Comparison of ENCODE assay signal across 22 cellular contexts in the genomic region with DNA sequence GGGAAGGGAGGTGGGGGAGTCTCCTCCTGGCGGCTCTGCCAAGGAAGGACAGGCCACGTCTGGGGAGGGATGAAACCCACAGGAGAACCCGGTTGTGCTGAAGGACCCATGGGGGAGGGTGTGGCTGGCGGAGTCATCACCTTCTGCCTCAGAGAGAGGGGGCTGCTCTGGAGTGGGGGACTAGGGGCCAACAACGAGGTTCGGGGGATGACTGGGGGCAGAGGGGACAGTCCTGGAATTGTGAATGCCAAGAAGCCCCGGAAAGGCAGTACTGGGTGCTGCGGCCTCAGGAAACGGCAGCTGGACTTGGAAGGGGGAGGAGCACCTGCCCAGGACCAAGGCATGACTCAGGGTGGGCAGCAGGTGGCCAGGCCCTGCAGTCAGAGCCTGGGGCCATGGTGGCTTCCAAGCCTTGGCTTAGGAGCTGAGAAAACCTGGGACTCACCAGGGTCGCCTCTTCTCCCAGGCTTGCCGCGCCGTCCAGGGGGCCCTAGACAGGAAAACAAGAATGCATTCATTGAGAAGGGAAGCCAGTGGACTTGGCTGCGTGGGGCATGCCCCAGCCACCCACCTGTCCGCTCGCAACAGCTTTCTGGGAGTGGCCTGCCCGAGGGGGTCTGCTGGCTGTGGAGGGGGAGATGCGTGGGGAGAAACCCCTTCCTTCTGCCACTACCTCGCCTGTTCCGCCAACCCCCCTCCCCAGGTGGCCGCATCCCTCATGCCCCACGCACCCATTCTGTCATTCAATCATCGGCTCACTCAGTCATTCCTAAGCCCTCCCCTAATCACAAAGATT.
A peak's percentile ranks its signal among the peaks of the same experiment; 100 is the strongest.
DNase-seq lines count a peak whose midpoint lies in the region; ATAC-seq, FAIRE-seq and TF ChIP-seq lines count a peak whose summit lies in the region.
"Had no signal": no experiment of that assay in that cellular context is flagged by ENCODE, and none has a peak within 500 bp of the region (broad histone marks: within the 10 kb centered on the region; RNA-seq: fewer than 3 reads in every experiment).

No MANE protein-coding gene starts in this region.

- H3K4me2 ChIP-seq in osteoblast (ENCODE audit: insufficient read depth, low read length), result no peak overlapping the region

- no peak overlapping the region for H3K4me3 ChIP-seq in right cardiac atrium (ENCODE audit: low read length)
- H3K4me3 ChIP-seq in left ventricle myocardium inferior, result no peak overlapping the region
- H3K4me3 ChIP-seq in kidney (ENCODE audit: low read length in 2 of 2), result no peak overlapping the region
- no peak overlapping the region for H3K4me3 ChIP-seq in osteoblast (ENCODE audit: insufficient read depth, low read length)
- H3K4me3 ChIP-seq: HAP-1, Peyer's patch had no signal

- no peak for TF ChIP-seq POLR2A in GM12892 (IDR thresholded peaks at IDR 0.05; ENCODE audit: low read depth, low read length)

- peaks cover 2% of the 10 kb centered on the region for H3K27me3 Mint-ChIP-seq in HFFc6 (ENCODE audit: insufficient read depth)
- H3K27me3 Mint-ChIP-seq: stimulated activated naive CD8-positive, alpha-beta T cell treated with anti-CD3 and anti-CD28 coated beads, Interleukin-15, Interleukin-2, amounts not matched to agents 100 ng/mL and 50 ng/mL, for 24 hours had no signal

- peaks cover 51% of the 10 kb centered on the region for H3K9me3 Mint-ChIP-seq in HFFc6
- H3K9me3 Mint-ChIP-seq: immature natural killer cell; stimulated activated naive CD8-positive, alpha-beta T cell treated with anti-CD3 and anti-CD28 coated beads, Interleukin-15, Interleukin-2, amounts not matched to agents 100 ng/mL and 50 ng/mL, for 24 hours had no signal

- TF ChIP-seq CTCF in left ventricle myocardium inferior (IDR thresholded peaks at IDR 0.05; ENCODE audit: borderline replicate concordance) (no peak), kidney (IDR thresholded peaks at IDR 0.05; ENCODE audit: borderline replicate concordance, extremely low read depth, insufficient read depth) (no peak), osteoblast (IDR thresholded peaks at IDR 0.05; ENCODE audit: extremely low read depth, low read depth, low read length) (no peak), HFFc6 (IDR thresholded peaks at IDR 0.05) (no peak)

- FAIRE-seq in kidney (lab: Jason Lieb, UNC) (no peak), GM12892 (lab: Jason Lieb, UNC) (no peak)
- FAIRE-seq: endometrium had no signal

- DNase-seq in right cardiac atrium (peak in 2 of 3 donors; percentile 6 to 29), left ventricle myocardium inferior (no peak), kidney (peak; percentile 66), osteoblast (ENCODE audit: insufficient read length, low spot score, missing footprints) (peak; percentile 50), HFFc6 (no peak), GM12892 (ENCODE audit: insufficient read length) (no peak)
- DNase-seq: activated CD4-positive, alpha-beta T cell treated with anti-CD3 and anti-CD28 coated beads for 1 hour; activated CD8-positive, alpha-beta T cell treated with anti-CD3 and anti-CD28 coated beads, Interleukin-2, amount 10 ng/mL, durations not matched to agents 7 days and 5 days; BE2C; central memory CD4-positive, alpha-beta T cell; dermis blood vessel endothelial cell; hypothalamus; immature natural killer cell; midbrain; NCI-H1092; NCI-H187 treated with DMSO at 0.1 percent for 48 hours had no signal

- no peak overlapping the region for H3K27ac ChIP-seq in right cardiac atrium (ENCODE audit: low read length)
- no peak overlapping the region for H3K27ac ChIP-seq in left ventricle myocardium inferior (replicated peaks)
- no peak overlapping the region for H3K27ac ChIP-seq in kidney (ENCODE audit: low read depth in 2 of 2, low read length in 2 of 2)
- H3K27ac ChIP-seq in osteoblast (ENCODE audit: low read depth, low read length), result no peak overlapping the region
- H3K27ac ChIP-seq: Peyer's patch had no signal

- intact Hi-C loops in right cardiac atrium (cut with DNase I), result no loop called here
- intact Hi-C loops in left ventricle myocardium inferior (cut with micrococcal nuclease), result no loop called here
- intact Hi-C loops in kidney (cut with DNase I), result no loop called here

- no peaks in the 10 kb centered on the region for H4K20me1 ChIP-seq in osteoblast (ENCODE audit: insufficient read depth, low read length)

- H3K4me1 Mint-ChIP-seq in HFFc6 (ENCODE audit: low read depth), result no peaks in the 10 kb centered on the region
- H3K4me1 Mint-ChIP-seq: immature natural killer cell had no signal

- ATAC-seq in right cardiac atrium (no peak), HG02798 (IDR thresholded peaks at IDR 0.05; ENCODE audit: poor library complexity, unreplicated experiment) (no peak)
- ATAC-seq: activated CD8-positive, alpha-beta T cell treated with anti-CD3 and anti-CD28 coated beads, Interleukin-2, amount 10 ng/mL, durations not matched to agents 7 days and 5 days; left lobe of liver had no signal

- 76% methylated on average over 23 of the region's 23 CpGs for whole genome bisulfite sequencing in right cardiac atrium

- H3K36me3 Mint-ChIP-seq in HFFc6 (ENCODE audit: low read depth), result 0 out of 2 replicates have a peak, but pooled peaks cover 4% of the 10 kb centered on the region
- H3K36me3 Mint-ChIP-seq: immature natural killer cell had no signal

- H3K4me3 Mint-ChIP-seq in HFFc6, result no peak overlapping the region
- H3K4me3 Mint-ChIP-seq: activated CD8-positive, alpha-beta T cell treated with anti-CD3 and anti-CD28 coated beads, Interleukin-2, amount 10 ng/mL, durations not matched to agents 7 days and 5 days; immature natural killer cell; stimulated activated naive CD8-positive, alpha-beta T cell treated with anti-CD3 and anti-CD28 coated beads, Interleukin-15, Interleukin-2, amounts not matched to agents 100 ng/mL and 50 ng/mL, for 24 hours had no signal

- no peaks in the 10 kb centered on the region for H3K79me2 ChIP-seq in osteoblast (ENCODE audit: insufficient read depth, low read length)

- H3K4me1 ChIP-seq in right cardiac atrium (ENCODE audit: control insufficient read depth, insufficient read depth, low read length) (no peaks in the 10 kb centered on the region), left ventricle myocardium inferior (no peaks in the 10 kb centered on the region), kidney (ENCODE audit: control insufficient read depth in 1 of 2, insufficient read depth in 1 of 2, low read depth in 1 of 2, low read length in 2 of 2) (no peaks in the 10 kb centered on the region), osteoblast (ENCODE audit: insufficient read depth, low read length) (no peaks in the 10 kb centered on the region)
- H3K4me1 ChIP-seq: BE2C, HAP-1, Peyer's patch had no signal

- no peaks in the 10 kb centered on the region for H3K36me3 ChIP-seq in left ventricle myocardium inferior
- no peaks in the 10 kb centered on the region for H3K36me3 ChIP-seq in kidney (ENCODE audit: control insufficient read depth in 1 of 2, insufficient read depth in 2 of 2, low read length in 2 of 2)
- H3K36me3 ChIP-seq in osteoblast (ENCODE audit: insufficient read depth, low read length), result no peaks in the 10 kb centered on the region
- H3K36me3 ChIP-seq: BE2C, HAP-1, Peyer's patch had no signal

- no peak overlapping the region for H3K9ac ChIP-seq in kidney (ENCODE audit: low read length in 2 of 2)

- H2AFZ ChIP-seq in osteoblast (ENCODE audit: low read length), result no peak overlapping the region

- H3K27me3 ChIP-seq in right cardiac atrium (ENCODE audit: control insufficient read depth, insufficient read depth) (no peaks in the 10 kb centered on the region), left ventricle myocardium inferior (ENCODE audit: low read depth) (peaks cover 7% of the 10 kb centered on the region), osteoblast (ENCODE audit: insufficient read depth, low read length) (no peaks in the 10 kb centered on the region)
- H3K27me3 ChIP-seq: BE2C, Peyer's patch had no signal

- H3K9me3 ChIP-seq in right cardiac atrium (ENCODE audit: control insufficient read depth, low read length), result no peaks in the 10 kb centered on the region
- H3K9me3 ChIP-seq in left ventricle myocardium inferior (replicated peaks), result no peaks in the 10 kb centered on the region
- no peaks in the 10 kb centered on the region for H3K9me3 ChIP-seq in kidney (ENCODE audit: control insufficient read depth in 1 of 2, low read length in 2 of 2)
- H3K9me3 ChIP-seq in osteoblast (ENCODE audit: low read depth, low read length), result no peaks in the 10 kb centered on the region
- H3K9me3 ChIP-seq: BE2C, HAP-1, Peyer's patch had no signal

- H3K27ac Mint-ChIP-seq in HFFc6, result no peak overlapping the region
- H3K27ac Mint-ChIP-seq: activated CD8-positive, alpha-beta T cell treated with anti-CD3 and anti-CD28 coated beads, Interleukin-2, amount 10 ng/mL, durations not matched to agents 7 days and 5 days; immature natural killer cell; stimulated activated naive CD8-positive, alpha-beta T cell treated with anti-CD3 and anti-CD28 coated beads, Interleukin-15, Interleukin-2, amounts not matched to agents 100 ng/mL and 50 ng/mL, for 24 hours had no signal

Comparison
In these comparisons a context has a peak if more than half of its experiments do, and no peak if none do; other contexts are left out.
1. DNase-seq: peak in right cardiac atrium (2 of 3), kidney (single experiment) and osteoblast (single experiment); none in left ventricle myocardium inferior (single experiment), HFFc6 (single experiment) and GM12892 (single experiment).